In the genomic region with DNA sequence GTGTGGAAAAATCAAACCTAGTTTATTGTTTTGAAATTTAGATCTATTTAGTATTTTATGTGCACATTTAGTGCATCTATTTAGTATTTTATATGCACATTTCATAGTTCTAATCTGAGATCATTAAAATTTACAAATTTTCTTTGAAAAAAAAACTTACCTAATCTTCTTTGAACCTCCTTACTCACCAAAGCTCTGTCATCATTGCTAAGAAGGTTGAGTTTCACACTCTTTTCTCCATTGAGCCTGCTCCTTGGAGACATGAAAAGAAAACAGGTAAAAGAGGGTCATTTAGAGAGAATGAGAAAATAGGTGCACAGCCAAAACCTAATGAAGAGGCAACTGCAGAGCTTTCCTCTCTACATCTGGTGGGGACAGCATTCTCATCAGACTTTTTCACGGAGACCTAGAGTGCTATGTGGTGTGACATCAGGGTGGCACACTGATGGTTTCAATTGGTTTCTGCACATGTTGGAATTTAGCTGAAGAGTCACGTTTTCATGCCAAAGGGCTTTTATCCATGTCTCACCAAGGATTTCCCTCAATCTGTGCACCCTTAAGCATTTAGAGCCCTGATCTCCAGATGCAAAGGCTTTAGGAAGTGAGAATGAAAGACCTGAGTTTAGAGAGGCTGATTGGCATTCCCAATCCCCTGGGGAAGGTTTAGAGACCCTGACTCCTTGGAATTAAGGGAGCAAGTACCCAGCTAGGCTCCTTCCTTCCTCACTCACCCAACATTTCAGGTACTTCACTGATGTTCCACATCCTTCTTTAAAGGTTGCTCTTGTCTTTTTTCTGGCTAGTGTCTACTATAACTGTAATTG, we compare ENCODE assay signal across 2 cellular contexts.
TF ChIP-seq lines count a peak whose summit lies in the region.

No MANE protein-coding gene starts in this region.

TF ChIP-seq in SK-N-SH, 30 proteins besides CTCF, POLR2A, EP300 and RAD21 (continued from another document):
- TF ChIP-seq, protein P1, sequence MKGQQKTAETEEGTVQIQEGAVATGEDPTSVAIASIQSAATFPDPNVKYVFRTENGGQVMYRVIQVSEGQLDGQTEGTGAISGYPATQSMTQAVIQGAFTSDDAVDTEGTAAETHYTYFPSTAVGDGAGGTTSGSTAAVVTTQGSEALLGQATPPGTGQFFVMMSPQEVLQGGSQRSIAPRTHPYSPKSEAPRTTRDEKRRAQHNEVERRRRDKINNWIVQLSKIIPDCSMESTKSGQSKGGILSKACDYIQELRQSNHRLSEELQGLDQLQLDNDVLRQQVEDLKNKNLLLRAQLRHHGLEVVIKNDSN (IDR thresholded peaks at IDR 0.05; ENCODE audit: borderline replicate concordance, low read depth) = no peak
TF ChIP-seq in SK-N-SH: peak in this region for 0.

TF ChIP-seq in SK-N-SH treated with all-trans-retinoic acid at 6 μM for 48 hours, 23 proteins besides CTCF, POLR2A, EP300 and RAD21 (continued from another document):
- TF ChIP-seq, protein P2, sequence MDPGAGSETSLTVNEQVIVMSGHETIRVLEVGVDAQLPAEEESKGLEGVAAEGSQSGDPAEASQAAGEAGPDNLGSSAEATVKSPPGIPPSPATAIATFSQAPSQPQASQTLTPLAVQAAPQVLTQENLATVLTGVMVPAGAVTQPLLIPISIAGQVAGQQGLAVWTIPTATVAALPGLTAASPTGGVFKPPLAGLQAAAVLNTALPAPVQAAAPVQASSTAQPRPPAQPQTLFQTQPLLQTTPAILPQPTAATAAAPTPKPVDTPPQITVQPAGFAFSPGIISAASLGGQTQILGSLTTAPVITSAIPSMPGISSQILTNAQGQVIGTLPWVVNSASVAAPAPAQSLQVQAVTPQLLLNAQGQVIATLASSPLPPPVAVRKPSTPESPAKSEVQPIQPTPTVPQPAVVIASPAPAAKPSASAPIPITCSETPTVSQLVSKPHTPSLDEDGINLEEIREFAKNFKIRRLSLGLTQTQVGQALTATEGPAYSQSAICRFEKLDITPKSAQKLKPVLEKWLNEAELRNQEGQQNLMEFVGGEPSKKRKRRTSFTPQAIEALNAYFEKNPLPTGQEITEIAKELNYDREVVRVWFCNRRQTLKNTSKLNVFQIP (CRISPR knock-in tag; IDR thresholded peaks at IDR 0.05; ENCODE audit: borderline replicate concordance, low read depth) = no peak
- TF ChIP-seq ZC3H10 (CRISPR knock-in tag; IDR thresholded peaks at IDR 0.05) = no peak
- TF ChIP-seq ARNTL (CRISPR knock-in tag; IDR thresholded peaks at IDR 0.05; ENCODE audit: borderline replicate concordance, low read depth) = no peak
- no peak for TF ChIP-seq ESRRG (CRISPR knock-in tag; IDR thresholded peaks at IDR 0.05)
- no peak for TF ChIP-seq ISL1 (CRISPR knock-in tag; IDR thresholded peaks at IDR 0.05)
- no peak for TF ChIP-seq OSR1 (CRISPR knock-in tag; IDR thresholded peaks at IDR 0.05)
- no peak for TF ChIP-seq RARB (CRISPR knock-in tag; IDR thresholded peaks at IDR 0.05)
- TF ChIP-seq, protein P3, sequence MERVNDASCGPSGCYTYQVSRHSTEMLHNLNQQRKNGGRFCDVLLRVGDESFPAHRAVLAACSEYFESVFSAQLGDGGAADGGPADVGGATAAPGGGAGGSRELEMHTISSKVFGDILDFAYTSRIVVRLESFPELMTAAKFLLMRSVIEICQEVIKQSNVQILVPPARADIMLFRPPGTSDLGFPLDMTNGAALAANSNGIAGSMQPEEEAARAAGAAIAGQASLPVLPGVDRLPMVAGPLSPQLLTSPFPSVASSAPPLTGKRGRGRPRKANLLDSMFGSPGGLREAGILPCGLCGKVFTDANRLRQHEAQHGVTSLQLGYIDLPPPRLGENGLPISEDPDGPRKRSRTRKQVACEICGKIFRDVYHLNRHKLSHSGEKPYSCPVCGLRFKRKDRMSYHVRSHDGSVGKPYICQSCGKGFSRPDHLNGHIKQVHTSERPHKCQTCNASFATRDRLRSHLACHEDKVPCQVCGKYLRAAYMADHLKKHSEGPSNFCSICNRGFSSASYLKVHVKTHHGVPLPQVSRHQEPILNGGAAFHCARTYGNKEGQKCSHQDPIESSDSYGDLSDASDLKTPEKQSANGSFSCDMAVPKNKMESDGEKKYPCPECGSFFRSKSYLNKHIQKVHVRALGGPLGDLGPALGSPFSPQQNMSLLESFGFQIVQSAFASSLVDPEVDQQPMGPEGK (CRISPR knock-in tag; IDR thresholded peaks at IDR 0.05; ENCODE audit: borderline replicate concordance) = no peak
- TF ChIP-seq, protein P4, sequence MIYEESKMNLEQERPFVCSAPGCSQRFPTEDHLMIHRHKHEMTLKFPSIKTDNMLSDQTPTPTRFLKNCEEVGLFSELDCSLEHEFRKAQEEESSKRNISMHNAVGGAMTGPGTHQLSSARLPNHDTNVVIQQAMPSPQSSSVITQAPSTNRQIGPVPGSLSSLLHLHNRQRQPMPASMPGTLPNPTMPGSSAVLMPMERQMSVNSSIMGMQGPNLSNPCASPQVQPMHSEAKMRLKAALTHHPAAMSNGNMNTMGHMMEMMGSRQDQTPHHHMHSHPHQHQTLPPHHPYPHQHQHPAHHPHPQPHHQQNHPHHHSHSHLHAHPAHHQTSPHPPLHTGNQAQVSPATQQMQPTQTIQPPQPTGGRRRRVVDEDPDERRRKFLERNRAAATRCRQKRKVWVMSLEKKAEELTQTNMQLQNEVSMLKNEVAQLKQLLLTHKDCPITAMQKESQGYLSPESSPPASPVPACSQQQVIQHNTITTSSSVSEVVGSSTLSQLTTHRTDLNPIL (CRISPR knock-in tag; IDR thresholded peaks at IDR 0.05; ENCODE audit: low read depth) = no peak
- TF ChIP-seq ZFP3 (CRISPR knock-in tag; IDR thresholded peaks at IDR 0.05) = no peak
- TF ChIP-seq CSDC2 (CRISPR knock-in tag; IDR thresholded peaks at IDR 0.05) = no peak
- TF ChIP-seq, protein P5, sequence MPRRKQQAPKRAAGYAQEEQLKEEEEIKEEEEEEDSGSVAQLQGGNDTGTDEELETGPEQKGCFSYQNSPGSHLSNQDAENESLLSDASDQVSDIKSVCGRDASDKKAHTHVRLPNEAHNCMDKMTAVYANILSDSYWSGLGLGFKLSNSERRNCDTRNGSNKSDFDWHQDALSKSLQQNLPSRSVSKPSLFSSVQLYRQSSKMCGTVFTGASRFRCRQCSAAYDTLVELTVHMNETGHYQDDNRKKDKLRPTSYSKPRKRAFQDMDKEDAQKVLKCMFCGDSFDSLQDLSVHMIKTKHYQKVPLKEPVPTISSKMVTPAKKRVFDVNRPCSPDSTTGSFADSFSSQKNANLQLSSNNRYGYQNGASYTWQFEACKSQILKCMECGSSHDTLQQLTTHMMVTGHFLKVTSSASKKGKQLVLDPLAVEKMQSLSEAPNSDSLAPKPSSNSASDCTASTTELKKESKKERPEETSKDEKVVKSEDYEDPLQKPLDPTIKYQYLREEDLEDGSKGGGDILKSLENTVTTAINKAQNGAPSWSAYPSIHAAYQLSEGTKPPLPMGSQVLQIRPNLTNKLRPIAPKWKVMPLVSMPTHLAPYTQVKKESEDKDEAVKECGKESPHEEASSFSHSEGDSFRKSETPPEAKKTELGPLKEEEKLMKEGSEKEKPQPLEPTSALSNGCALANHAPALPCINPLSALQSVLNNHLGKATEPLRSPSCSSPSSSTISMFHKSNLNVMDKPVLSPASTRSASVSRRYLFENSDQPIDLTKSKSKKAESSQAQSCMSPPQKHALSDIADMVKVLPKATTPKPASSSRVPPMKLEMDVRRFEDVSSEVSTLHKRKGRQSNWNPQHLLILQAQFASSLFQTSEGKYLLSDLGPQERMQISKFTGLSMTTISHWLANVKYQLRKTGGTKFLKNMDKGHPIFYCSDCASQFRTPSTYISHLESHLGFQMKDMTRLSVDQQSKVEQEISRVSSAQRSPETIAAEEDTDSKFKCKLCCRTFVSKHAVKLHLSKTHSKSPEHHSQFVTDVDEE (CRISPR knock-in tag; IDR thresholded peaks at IDR 0.05) = no peak
- TF ChIP-seq ZFP30 (CRISPR knock-in tag; IDR thresholded peaks at IDR 0.05) = no peak
- no peak for TF ChIP-seq SNAI2 (CRISPR knock-in tag; IDR thresholded peaks at IDR 0.05)
